Comparison of ENCODE assay signal across 20 cellular contexts in the genomic region with DNA sequence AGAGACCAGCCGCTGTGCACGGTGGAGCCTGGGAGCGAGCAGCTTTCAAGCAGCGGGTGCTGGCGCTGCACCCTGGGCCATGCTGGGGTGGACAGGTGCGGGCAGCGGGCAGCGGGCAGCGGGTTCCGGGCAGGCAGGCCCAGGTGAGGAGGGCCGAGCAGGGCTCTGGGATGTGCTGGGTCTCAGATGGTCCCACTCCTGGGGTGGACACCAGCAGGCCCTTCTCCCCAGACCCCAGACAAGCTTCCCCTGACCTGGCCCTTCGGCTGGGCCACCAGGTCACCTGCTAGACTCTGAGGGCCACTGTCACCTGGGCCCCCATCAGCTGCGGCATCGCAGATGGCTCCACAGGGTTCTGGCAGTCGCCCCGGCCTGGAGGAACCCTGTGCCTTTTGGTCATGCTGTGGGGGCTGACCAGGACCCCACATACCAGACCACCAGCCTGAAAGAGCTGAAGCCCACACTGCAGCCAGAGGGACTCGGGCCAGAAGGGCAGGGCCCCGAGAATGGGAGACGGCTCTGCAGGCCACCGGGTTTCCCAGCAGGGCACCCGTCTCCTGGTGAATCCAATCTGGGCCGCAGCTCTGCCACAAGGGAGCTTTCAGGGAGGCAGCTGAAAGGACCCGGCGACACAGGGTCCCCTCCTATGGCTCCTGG. TPM values are rescaled to one million over a fixed set of nuclear protein-coding genes. Genes with fewer than 3 reads are reported as not detected.
A peak's percentile ranks its signal among the peaks of the same experiment; 100 is the strongest.
DNase-seq lines count a peak whose midpoint lies in the region; ATAC-seq, FAIRE-seq and TF ChIP-seq lines count a peak whose summit lies in the region.
"Had no signal": no experiment of that assay in that cellular context is flagged by ENCODE, and none has a peak within 500 bp of the region (broad histone marks: within the 10 kb centered on the region; RNA-seq: fewer than 3 reads in every experiment).

No MANE protein-coding gene starts in this region.

- intact Hi-C loops in left cardiac atrium (cut with DNase I): no loop called here
- intact Hi-C loops in left ventricle myocardium superior (cut with micrococcal nuclease): no loop called here
- intact Hi-C loops in kidney (cut with DNase I): no loop called here

- H3F3A ChIP-seq in SK-N-SH (replicated peaks; ENCODE audit: insufficient read depth): no peaks in the 10 kb centered on the region

- H3K27me3 ChIP-seq in RWPE2 (ENCODE audit: insufficient read depth, poor library complexity, severe bottlenecking) (peaks cover 33% of the 10 kb centered on the region), SK-N-SH (ENCODE audit: insufficient read depth) (peaks cover 72% of the 10 kb centered on the region)
- H3K27me3 ChIP-seq: BE2C had no signal

- H3K27ac ChIP-seq in RWPE2 (ENCODE audit: poor library complexity, severe bottlenecking) (no peak overlapping the region), kidney (ENCODE audit: low read depth in 2 of 2, low read length in 2 of 2) (no peak overlapping the region), SK-N-SH (ENCODE audit: low read depth in 2 of 2, low read length in 1 of 2) (no peak overlapping the region)
- H3K27ac ChIP-seq: A549, C4-2B had no signal

- no peaks in the 10 kb centered on the region for H3K36me3 ChIP-seq in RWPE2 (ENCODE audit: low read depth)
- no peaks in the 10 kb centered on the region for H3K36me3 ChIP-seq in kidney (ENCODE audit: control insufficient read depth in 1 of 2, insufficient read depth in 2 of 2, low read length in 2 of 2)
- no peaks in the 10 kb centered on the region for H3K36me3 ChIP-seq in SK-N-SH (replicated peaks in 1 of 2; ENCODE audit: control insufficient read depth in 1 of 2, insufficient read depth in 2 of 2, low read length in 1 of 2)
- H3K36me3 ChIP-seq: BE2C had no signal

- ATAC-seq in left cardiac atrium (no peak), left ventricle myocardium superior (no peak), RWPE2 (ENCODE audit: low read depth) (no peak)
- peak; percentile 3 for ATAC-seq in stimulated activated effector memory CD8-positive, alpha-beta T cell treated with anti-CD3 and anti-CD28 coated beads, Interleukin-12 subunit alpha, Interleukin-12 subunit beta, amount 100 ng/mL, for 72 hours
- ATAC-seq: A549, GM23338 had no signal

- TF ChIP-seq CTCF in RWPE2 (IDR thresholded peaks at IDR 0.05; ENCODE audit: poor library complexity, severe bottlenecking): no peak
- TF ChIP-seq CTCF in kidney (IDR thresholded peaks at IDR 0.05; ENCODE audit: borderline replicate concordance, extremely low read depth, insufficient read depth): no peak
- TF ChIP-seq CTCF in SK-N-SH (IDR thresholded peaks at IDR 0.05): no peak
- no peak for TF ChIP-seq CTCF in endothelial cell (IDR thresholded peaks at IDR 0.05; ENCODE audit: unreplicated experiment)

- H4K20me1 ChIP-seq in SK-N-SH (ENCODE audit: insufficient read depth): no peaks in the 10 kb centered on the region

- 24% methylated on average over 6 of the region's 24 CpGs for WGBS in SK-N-SH (ENCODE audit: low lambda C conversion rate)

- CTCF ChIA-PET in SK-N-SH (lab: Yijun Ruan, JAX): interaction anchor here (1.1 to 4.6 kb wide), 4 partner anchors 13 to 36 kb away, joined by 3 to 23 read pairs (median 4); no protein-coding TSS in a partner anchor

- H3K4me1 ChIP-seq in RWPE2 (ENCODE audit: insufficient read depth, poor library complexity, severe bottlenecking) (no peaks in the 10 kb centered on the region), kidney (ENCODE audit: control insufficient read depth in 1 of 2, insufficient read depth in 1 of 2, low read depth in 1 of 2, low read length in 2 of 2) (peaks cover 0 to 7% of the 10 kb centered on the region in 2 donors), SK-N-SH (ENCODE audit: control insufficient read depth in 1 of 2, insufficient read depth in 2 of 2, low read depth in 1 of 2, low read length in 1 of 2) (no peaks in the 10 kb centered on the region)
- H3K4me1 ChIP-seq: A549 had no signal

- peaks cover 18% of the 10 kb centered on the region for H3K27me3 Mint-ChIP-seq in endothelial cell (ENCODE audit: unreplicated experiment)
- H3K27me3 Mint-ChIP-seq: CD4-positive, alpha-beta memory T cell had no signal

- peak overlapping the region in 1 of 2 donors; percentile 34 for H3K9ac ChIP-seq in kidney (ENCODE audit: low read length in 2 of 2)
- no peak overlapping the region for H3K9ac ChIP-seq in SK-N-SH

- POLR2A ChIA-PET in SK-N-SH (lab: Yijun Ruan, JAX): no interaction called here

- H3K9me3 ChIP-seq in RWPE2 (ENCODE audit: severe bottlenecking) (no peaks in the 10 kb centered on the region), kidney (ENCODE audit: control insufficient read depth in 1 of 2, low read length in 2 of 2) (no peaks in the 10 kb centered on the region), SK-N-SH (no peaks in the 10 kb centered on the region)
- H3K9me3 ChIP-seq: A549, BE2C had no signal

- H3K79me2 ChIP-seq in SK-N-SH (ENCODE audit: insufficient read depth): no peaks in the 10 kb centered on the region

- no peak for FAIRE-seq in kidney (lab: Jason Lieb, UNC)
- FAIRE-seq: A549, GM12892 had no signal

- no peaks in the 10 kb centered on the region for H3K9me2 ChIP-seq in SK-N-SH

- H3K4me2 ChIP-seq in SK-N-SH: no peak overlapping the region
- H3K4me2 ChIP-seq: A549, GM23338 had no signal

- no peaks in the 10 kb centered on the region for H3K36me3 Mint-ChIP-seq in stimulated activated effector memory CD8-positive, alpha-beta T cell treated with anti-CD3 and anti-CD28 coated beads, Interleukin-12 subunit alpha, Interleukin-12 subunit beta, amount 100 ng/mL, for 72 hours
- no peaks in the 10 kb centered on the region for H3K36me3 Mint-ChIP-seq in endothelial cell (ENCODE audit: low read depth, unreplicated experiment)
- H3K36me3 Mint-ChIP-seq: CD4-positive, alpha-beta memory T cell had no signal

- no peaks in the 10 kb centered on the region for H3K4me1 Mint-ChIP-seq in stimulated activated effector memory CD8-positive, alpha-beta T cell treated with anti-CD3 and anti-CD28 coated beads, Interleukin-12 subunit alpha, Interleukin-12 subunit beta, amount 100 ng/mL, for 72 hours
- H3K4me1 Mint-ChIP-seq in endothelial cell (ENCODE audit: unreplicated experiment): peaks cover 3% of the 10 kb centered on the region
- H3K4me1 Mint-ChIP-seq: CD4-positive, alpha-beta memory T cell had no signal

- TF ChIP-seq RAD21 in SK-N-SH (IDR thresholded peaks at IDR 0.05; ENCODE audit: low read length): no peak

- DNase-seq in left cardiac atrium (peak; percentile 17), left ventricle myocardium superior (no peak), RWPE2 (ENCODE audit: low spot score) (peak; percentile 64), kidney (peak; percentile 70), DMS53 (lab: John Stamatoyannopoulos, UW) (no peak), SK-N-SH (no peak), endothelial cell (ENCODE audit: low spot score) (no peak)
- DNase-seq in stimulated activated effector memory CD8-positive, alpha-beta T cell treated with anti-CD3 and anti-CD28 coated beads, Interleukin-12 subunit alpha, Interleukin-12 subunit beta, amount 100 ng/mL, for 72 hours (ENCODE audit: low spot score in 2 of 2): no peak
- DNase-seq: BE2C; CD4-positive, alpha-beta memory T cell; DMS79 treated with DMSO at 0.1 percent for 48 hours; EL; GDM1; H7 had no signal

- no peak for TF ChIP-seq EP300 in SK-N-SH (IDR thresholded peaks at IDR 0.05; ENCODE audit: borderline replicate concordance in 1 of 2, low read depth in 1 of 2, low read length in 1 of 2)

- no peaks in the 10 kb centered on the region for H3K9me3 Mint-ChIP-seq in stimulated activated effector memory CD8-positive, alpha-beta T cell treated with anti-CD3 and anti-CD28 coated beads, Interleukin-12 subunit alpha, Interleukin-12 subunit beta, amount 100 ng/mL, for 72 hours
- H3K9me3 Mint-ChIP-seq in endothelial cell (ENCODE audit: unreplicated experiment): no peaks in the 10 kb centered on the region
- H3K9me3 Mint-ChIP-seq: CD4-positive, alpha-beta memory T cell; GM23338 had no signal

- no peak overlapping the region for H3K4me3 ChIP-seq in RWPE2 (ENCODE audit: severe bottlenecking)
- H3K4me3 ChIP-seq in kidney (ENCODE audit: low read length in 2 of 2): peak overlapping the region; percentile 45 to 67
- H3K4me3 ChIP-seq in SK-N-SH (ENCODE audit: low read depth in 2 of 2, low read length in 1 of 2): no peak overlapping the region
- H3K4me3 ChIP-seq: A549, GM23338 had no signal

- H3K4me3 Mint-ChIP-seq in stimulated activated effector memory CD8-positive, alpha-beta T cell treated with anti-CD3 and anti-CD28 coated beads, Interleukin-12 subunit alpha, Interleukin-12 subunit beta, amount 100 ng/mL, for 72 hours: no peak overlapping the region
- H3K4me3 Mint-ChIP-seq in endothelial cell (ENCODE audit: unreplicated experiment): no peak overlapping the region
- H3K4me3 Mint-ChIP-seq: CD4-positive, alpha-beta memory T cell; GM23338 had no signal

- no peak overlapping the region for H3K27ac Mint-ChIP-seq in stimulated activated effector memory CD8-positive, alpha-beta T cell treated with anti-CD3 and anti-CD28 coated beads, Interleukin-12 subunit alpha, Interleukin-12 subunit beta, amount 100 ng/mL, for 72 hours
- H3K27ac Mint-ChIP-seq in endothelial cell (ENCODE audit: unreplicated experiment): no peak overlapping the region
- H3K27ac Mint-ChIP-seq: CD4-positive, alpha-beta memory T cell; GM23338 had no signal

- no peak overlapping the region for H2AFZ ChIP-seq in SK-N-SH (ENCODE audit: low read depth)
- H2AFZ ChIP-seq: GM23338 had no signal

TF ChIP-seq in SK-N-SH, 30 proteins besides CTCF, POLR2A, EP300 and RAD21 (continues in another document):
- TF ChIP-seq FOXJ3 (CRISPR knock-in tag; IDR thresholded peaks at IDR 0.05) (no peak), USF2 (IDR thresholded peaks at IDR 0.05; ENCODE audit: borderline replicate concordance, low read depth, low read length) (no peak)

RNA-seq across cellular contexts. Expression of gene SLC6A19, which starts 2.0 kb away (rescaled TPM):
- total RNA-seq in left cardiac atrium: not detected
- total RNA-seq in left ventricle myocardium superior: not detected
- total RNA-seq in kidney: 2.2 TPM
- 69.3 TPM for polyA plus RNA-seq in kidney (ENCODE audit: insufficient read depth, low read depth, low replicate concordance)
- not detected in 2 replicates for polyA plus RNA-seq in SK-N-SH (2012; rRNA removed)
- polyA plus RNA-seq in SK-N-SH (2012; cell fraction: cytosol; rRNA removed): not detected in 2 replicates
- 0.02 TPM in 1 of 2 replicates, not detected in the other for polyA plus RNA-seq in SK-N-SH (2012; cell fraction: nucleus; rRNA removed)
- total RNA-seq in endothelial cell (ENCODE audit: unreplicated experiment): not detected
- total RNA-seq: CD4-positive, alpha-beta memory T cell; GM23338; HT1080 had no signal
- polyA plus RNA-seq: AG04450; CD4-positive, alpha-beta memory T cell; GM23338 had no signal

RNA-seq across cellular contexts. Expression of gene SLC6A18, which starts 21.7 kb away (rescaled TPM):
- total RNA-seq in left cardiac atrium (not detected), left ventricle myocardium superior (not detected), kidney (not detected), endothelial cell (ENCODE audit: unreplicated experiment) (not detected)
- polyA plus RNA-seq in kidney (ENCODE audit: insufficient read depth, low read depth, low replicate concordance) (1.5 TPM), SK-N-SH (2012; rRNA removed) (not detected in 2 replicates)
- polyA plus RNA-seq in SK-N-SH (2012; cell fraction: cytosol; rRNA removed): not detected in 2 replicates
- polyA plus RNA-seq in SK-N-SH (2012; cell fraction: nucleus; rRNA removed): not detected in 2 replicates
- total RNA-seq: CD4-positive, alpha-beta memory T cell; GM23338; H7; HT1080 had no signal
- polyA plus RNA-seq: A549; AG04450; CD4-positive, alpha-beta memory T cell; GM23338 had no signal

Comparison
In these comparisons a context has a peak if more than half of its experiments do, and no peak if none do; other contexts are left out.
1. DNase-seq: peak in left cardiac atrium (single experiment), RWPE2 (single experiment) and kidney (single experiment); none in left ventricle myocardium superior (single experiment), stimulated activated effector memory CD8-positive, alpha-beta T cell treated with anti-CD3 and anti-CD28 coated beads, Interleukin-12 subunit alpha, Interleukin-12 subunit beta, amount 100 ng/mL, for 72 hours (0 of 2), DMS53 (single experiment), SK-N-SH (single experiment) and endothelial cell (single experiment).
2. H3K4me3 ChIP-seq: peak in kidney (2 of 2); none in RWPE2 (single experiment) and SK-N-SH (0 of 2).